ENCODE assay signal across 8 cellular contexts in the genomic region with DNA sequence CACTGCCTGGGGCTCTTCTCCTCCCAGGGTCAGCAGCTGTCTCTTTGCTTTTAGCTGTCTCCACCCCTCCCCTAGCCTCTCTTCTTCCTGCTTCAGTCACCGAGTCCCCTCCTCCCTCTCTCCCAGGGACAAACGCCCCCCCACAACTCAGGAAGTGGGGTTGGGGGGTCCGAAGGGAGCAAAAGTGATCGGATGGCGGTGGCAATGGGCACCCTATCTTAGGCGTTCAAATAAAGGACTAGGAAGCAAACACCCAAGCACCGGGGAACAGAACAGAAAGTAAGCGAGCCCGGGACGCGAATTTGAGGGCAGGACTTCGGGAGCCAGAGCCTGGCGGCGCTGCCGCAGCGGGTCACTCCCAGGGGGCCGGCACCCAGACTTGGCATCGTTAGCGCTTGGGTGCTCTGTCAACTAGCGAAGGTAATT. TPM values are rescaled to one million over a fixed set of nuclear protein-coding genes. Genes with fewer than 3 reads are reported as not detected.
A peak's percentile ranks its signal among the peaks of the same experiment; 100 is the strongest.
DNase-seq lines count a peak whose midpoint lies in the region; ATAC-seq, FAIRE-seq and TF ChIP-seq lines count a peak whose summit lies in the region.

No MANE protein-coding gene starts in this region.

- H3K4me2 ChIP-seq in HepG2 (ENCODE audit: low read depth, low read length) = peak overlapping the region; percentile 96

- H3K4me3 ChIP-seq in ACC112 (ENCODE audit: low read depth, low read length) = peak overlapping the region; percentile 89
- peak overlapping the region; percentile 72 for H3K4me3 ChIP-seq in H7 (ENCODE audit: insufficient read depth, low read depth, low read length)
- peak overlapping the region; percentile 80 to 86 (median 82) for H3K4me3 ChIP-seq in HepG2 (replicated peaks in 1 of 3; ENCODE audit: insufficient read depth in 1 of 3, low read depth in 2 of 3, low read length in 3 of 3)
- H3K4me3 ChIP-seq in stomach smooth muscle (ENCODE audit: low read length in 2 of 2) = peak overlapping the region; percentile 74 to 77

- H3K79me2 ChIP-seq in ACC112 (ENCODE audit: control insufficient read depth, insufficient read depth, low read length, unreplicated experiment) = peaks cover 38% of the 10 kb centered on the region
- peaks cover 2% of the 10 kb centered on the region for H3K79me2 ChIP-seq in HepG2 (ENCODE audit: insufficient read depth, low read length)

- peak overlapping the region; percentile 91 to 93 for H3K27ac Mint-ChIP-seq in T-cell

- H4K20me1 ChIP-seq in HepG2 (ENCODE audit: insufficient read depth, low read length) = no peaks in the 10 kb centered on the region; the same call in 1 of the 2 replicates

- TF ChIP-seq RAD21 in HepG2 (CRISPR knock-in tag; IDR thresholded peaks at IDR 0.05) = no peak

- CTCF ChIA-PET in T-cell (lab: Charles Lee) (interaction anchor here (0.5 to 1.1 kb wide), 2 partner anchors 91 kb away, joined by 3 to 5 read pairs; a partner anchor contains a TSS), HepG2 (lab: Yijun Ruan, JAX; ENCODE audit: low intra/inter-chr PET ratio, low total read pairs) (interaction anchor here (1.5 kb wide), 1 partner anchor 13 kb away, joined by 6 read pairs; no protein-coding TSS in a partner anchor)

- H3K27me3 ChIP-seq in ACC112 (ENCODE audit: insufficient read depth, low read length) (no peaks in the 10 kb centered on the region), H7 (ENCODE audit: control insufficient read depth, insufficient read depth, low read length) (peaks cover 1% of the 10 kb centered on the region), HepG2 (ENCODE audit: control insufficient read depth in 1 of 2, insufficient read depth in 2 of 2, low read length in 2 of 2) (peaks cover 0 to 15% of the 10 kb centered on the region in 2 experiments; a peak in 3 of 5 replicates), stomach smooth muscle (ENCODE audit: control insufficient read depth in 1 of 2, insufficient read depth in 2 of 2, low read length in 2 of 2) (peaks cover 25 to 28% of the 10 kb centered on the region in 2 donors)

- FAIRE-seq in HepG2 (lab: Jason Lieb, UNC) = no peak

- intact Hi-C loops in HepG2 (cut with micrococcal nuclease; ENCODE audit: unreplicated experiment) = no loop called here

- no peaks in the 10 kb centered on the region for H3K27me3 Mint-ChIP-seq in T-cell

- TSS peak; percentile 57 for BruUV-seq in HepG2 (replicated peaks; lab: Mats Ljungman, UMichigan)

- TF ChIP-seq POLR2A in HepG2 (IDR thresholded peaks at IDR 0.05; ENCODE audit: insufficient read depth in 1 of 2, low read depth in 2 of 2, low read length in 2 of 2) = no peak

- TF ChIP-seq CTCF in HepG2 (CRISPR knock-in tag; IDR thresholded peaks at IDR 0.05) = no peak

- H3K4me1 ChIP-seq in ACC112 (ENCODE audit: control insufficient read depth, insufficient read depth, low read length, unreplicated experiment) = peaks cover 34% of the 10 kb centered on the region
- peaks cover 52% of the 10 kb centered on the region for H3K4me1 ChIP-seq in HepG2 (ENCODE audit: insufficient read depth, low read length)
- peaks cover 27% of the 10 kb centered on the region for H3K4me1 ChIP-seq in stomach smooth muscle (ENCODE audit: control insufficient read depth, insufficient read depth, low read length)

- no peaks in the 10 kb centered on the region for H3K36me3 ChIP-seq in ACC112 (ENCODE audit: insufficient read depth, low read length)
- peaks cover 3% of the 10 kb centered on the region for H3K36me3 ChIP-seq in H7 (replicated peaks; ENCODE audit: control insufficient read depth, insufficient read depth, low read length)
- no peaks in the 10 kb centered on the region for H3K36me3 ChIP-seq in HepG2 (replicated peaks in 1 of 2; ENCODE audit: control insufficient read depth in 1 of 2, insufficient read depth in 2 of 2, low read length in 2 of 2)
- no peaks in the 10 kb centered on the region for H3K36me3 ChIP-seq in stomach smooth muscle (ENCODE audit: control insufficient read depth in 2 of 2, insufficient read depth in 2 of 2, low read length in 2 of 2)

- H3K9me3 Mint-ChIP-seq in T-cell = no peaks in the 10 kb centered on the region

- H3K9me3 ChIP-seq in HepG2 (ENCODE audit: low read length) (no peaks in the 10 kb centered on the region), stomach smooth muscle (ENCODE audit: control insufficient read depth in 2 of 2, low read length in 2 of 2) (no peaks in the 10 kb centered on the region)

- H3K4me1 Mint-ChIP-seq in T-cell = peaks cover 53 to 66% (median 57%) of the 10 kb centered on the region in 3 donors

- ATAC-seq in T-cell (replicated peaks in 1 of 4) (no peak), HepG2 (peak; percentile 18; the same call in 2 of the 3 replicates)
- ATAC-seq in activated CD4-positive, CD25-positive, alpha-beta regulatory T cell treated with anti-CD3 and anti-CD28 coated beads, Interleukin-2, amount 50 U/mL, for 24 hours = no peak

- H2AFZ ChIP-seq in ACC112 (ENCODE audit: low read length, unreplicated experiment) = peak overlapping the region; percentile 82
- no peak overlapping the region for H2AFZ ChIP-seq in HepG2 (ENCODE audit: low read length)

- TF ChIP-seq EP300 in HepG2 (IDR thresholded peaks at IDR 0.05; ENCODE audit: low read depth in 2 of 2, low read length in 2 of 2) (no peak), HepG2 (CRISPR knock-in tag; IDR thresholded peaks at IDR 0.05; ENCODE audit: borderline replicate concordance) (no peak; the same call in 1 of the 2 replicates)

- peaks cover 4% of the 10 kb centered on the region for H3K36me3 Mint-ChIP-seq in T-cell

- H3K9ac ChIP-seq in HepG2 (ENCODE audit: insufficient read depth, low read depth, low read length) (peak overlapping the region; percentile 58), stomach smooth muscle (ENCODE audit: low read length in 2 of 2) (peak overlapping the region; percentile 51 to 66)

- H3K27ac ChIP-seq in ACC112 (ENCODE audit: low read depth, low read length) (peak overlapping the region; percentile 75), HepG2 (ENCODE audit: extremely low read length, insufficient read depth, low read length) (no peak overlapping the region), stomach smooth muscle (ENCODE audit: low read length) (peak overlapping the region; percentile 58)

- H3K4me3 Mint-ChIP-seq in T-cell = peak overlapping the region; percentile 92 to 95 (median 94)

- in situ Hi-C loops in HepG2 (cut with HindIII; ENCODE audit: extremely low pct_ligation_motif_present, low pct_unique_long_range_greater_than_20kb) = loop anchor here (5.0 kb wide), 1 partner anchor 33 kb away; no protein-coding TSS in a partner anchor

- WGBS in HepG2 (ENCODE audit: low lambda C conversion rate) = 1% methylated on average over 19 of the region's 20 CpGs

- POLR2A ChIA-PET in T-cell (lab: Charles Lee) (interaction anchor here in 1 of 2 donors (1.6 kb wide), 1 partner anchor 49 kb away, joined by 5 read pairs; no protein-coding TSS in a partner anchor), HepG2 (lab: Yijun Ruan, JAX) (interaction anchor here (1.7 to 5.1 kb wide), 4 partner anchors 9 to 40 kb away, joined by 6 to 32 read pairs (median 10); a partner anchor contains a TSS)

- DNase-seq in H7 = peak; percentile 83
- peak in 11 of 34 experiments; percentile 9 to 38 (median 31) for DNase-seq in T-cell
- DNase-seq in central memory CD4-positive, alpha-beta T cell = peak; percentile 23
- no peak for DNase-seq in HepG2 (ENCODE audit: low spot score)
- no peak for DNase-seq in NCI-H1048 (lab: John Stamatoyannopoulos, UW)

RNA-seq across cellular contexts. Expression of a gene that starts 1.0 kb away (rescaled TPM):
- total RNA-seq in H7 (2014; rRNA removed; shearing (Covaris generic)) = 23.4 and 26.0 TPM in 2 replicates
- total RNA-seq in T-cell = 10 to 100 TPM; 49.2 to 63.6 (median 62.4) TPM
- total RNA-seq in HepG2 (2016; rRNA removed; fragmentation: Illumina TruSeq; extraction: Trizol) = 3.4 and 3.8 TPM in 2 replicates
- 0.30 and 0.44 TPM in 2 replicates for total RNA-seq in HepG2 (2016; cell fraction: cytosol; rRNA removed; fragmentation: Illumina TruSeq; extraction: Trizol; ENCODE audit: low read depth)
- total RNA-seq in HepG2 (2016; cell fraction: insoluble cytoplasmic fraction; rRNA removed; fragmentation: Illumina TruSeq; extraction: Trizol) = 2.6 and 4.1 TPM in 2 replicates
- total RNA-seq in HepG2 (2016; cell fraction: membrane; rRNA removed; fragmentation: Illumina TruSeq; extraction: Trizol) = 1.5 and 1.7 TPM in 2 replicates
- total RNA-seq in HepG2 (2016; cell fraction: nucleus; rRNA removed; fragmentation: Illumina TruSeq; extraction: Trizol) = 5.0 and 5.8 TPM in 2 replicates
- polyA plus RNA-seq in HepG2 (2011; rRNA removed) = 21.4 and 27.4 TPM in 2 replicates
- polyA plus RNA-seq in HepG2 (2011; cell fraction: cytosol; rRNA removed) = 11.6 and 15.9 TPM in 2 replicates
- 175 and 242 TPM in 2 replicates for polyA plus RNA-seq in HepG2 (2011; cell fraction: nucleus; rRNA removed)
- 10.0 and 18.8 TPM in 2 replicates for polyA plus RNA-seq in HepG2 (2012)
- 0.20 and 0.24 TPM in 2 replicates for polyA plus RNA-seq in HepG2 (2016; cell fraction: cytosol; fragmentation: Illumina TruSeq; extraction: Trizol; ENCODE audit: low read depth)
- 1.6 and 2.3 TPM in 2 replicates for polyA plus RNA-seq in HepG2 (2016; cell fraction: insoluble cytoplasmic fraction; fragmentation: Illumina TruSeq; extraction: Trizol; ENCODE audit: low read depth)
- polyA plus RNA-seq in HepG2 (2016; cell fraction: membrane; fragmentation: Illumina TruSeq; extraction: Trizol; ENCODE audit: low read depth) = 0.54 and 0.78 TPM in 2 replicates
- 11.8 and 13.7 TPM in 2 replicates for polyA plus RNA-seq in HepG2 (2016; cell fraction: nucleus; fragmentation: Illumina TruSeq; extraction: Trizol; ENCODE audit: insufficient read depth, low read depth)
- 47.0 and 79.8 TPM in 2 replicates for polyA minus RNA-seq in HepG2 (2011; rRNA and poly(A)+ RNA removed; ENCODE audit: low replicate concordance)
- 20.4 and 20.8 TPM in 2 replicates for polyA minus RNA-seq in HepG2 (2011; cell fraction: cytosol; rRNA and poly(A)+ RNA removed)
- polyA minus RNA-seq in HepG2 (2011; cell fraction: nucleus; rRNA and poly(A)+ RNA removed) = 36.2 and 39.1 TPM in 2 replicates

RNA-seq across cellular contexts. Expression of a gene that starts 40.1 kb away (rescaled TPM):
- total RNA-seq in H7 (2014; rRNA removed; shearing (Covaris generic)) = 45.9 and 50.5 TPM in 2 replicates
- total RNA-seq in T-cell = 10 to 100 TPM; 22.9 to 31.6 (median 27.9) TPM
- total RNA-seq in HepG2 (2016; rRNA removed; fragmentation: Illumina TruSeq; extraction: Trizol) = 23.8 and 25.9 TPM in 2 replicates
- 16.2 and 22.7 TPM in 2 replicates for total RNA-seq in HepG2 (2016; cell fraction: cytosol; rRNA removed; fragmentation: Illumina TruSeq; extraction: Trizol; ENCODE audit: low read depth)
- 24.2 and 26.8 TPM in 2 replicates for total RNA-seq in HepG2 (2016; cell fraction: insoluble cytoplasmic fraction; rRNA removed; fragmentation: Illumina TruSeq; extraction: Trizol)
- total RNA-seq in HepG2 (2016; cell fraction: membrane; rRNA removed; fragmentation: Illumina TruSeq; extraction: Trizol) = 40.6 and 46.1 TPM in 2 replicates
- total RNA-seq in HepG2 (2016; cell fraction: nucleus; rRNA removed; fragmentation: Illumina TruSeq; extraction: Trizol) = 11.2 and 14.0 TPM in 2 replicates
- 15.0 and 22.2 TPM in 2 replicates for polyA plus RNA-seq in HepG2 (2011; rRNA removed)
- polyA plus RNA-seq in HepG2 (2011; cell fraction: cytosol; rRNA removed) = 19.9 and 23.5 TPM in 2 replicates
- polyA plus RNA-seq in HepG2 (2011; cell fraction: nucleus; rRNA removed) = 13.5 and 15.1 TPM in 2 replicates
- polyA plus RNA-seq in HepG2 (2012) = 10.2 and 16.3 TPM in 2 replicates
- 21.1 and 27.3 TPM in 2 replicates for polyA plus RNA-seq in HepG2 (2016; cell fraction: cytosol; fragmentation: Illumina TruSeq; extraction: Trizol; ENCODE audit: low read depth)
- 25.7 and 28.6 TPM in 2 replicates for polyA plus RNA-seq in HepG2 (2016; cell fraction: insoluble cytoplasmic fraction; fragmentation: Illumina TruSeq; extraction: Trizol; ENCODE audit: low read depth)
- 36.0 and 39.7 TPM in 2 replicates for polyA plus RNA-seq in HepG2 (2016; cell fraction: membrane; fragmentation: Illumina TruSeq; extraction: Trizol; ENCODE audit: low read depth)
- 24.6 and 25.1 TPM in 2 replicates for polyA plus RNA-seq in HepG2 (2016; cell fraction: nucleus; fragmentation: Illumina TruSeq; extraction: Trizol; ENCODE audit: insufficient read depth, low read depth)
- polyA minus RNA-seq in HepG2 (2011; rRNA and poly(A)+ RNA removed; ENCODE audit: low replicate concordance) = 38.8 and 50.3 TPM in 2 replicates
- polyA minus RNA-seq in HepG2 (2011; cell fraction: cytosol; rRNA and poly(A)+ RNA removed) = 14.0 and 16.7 TPM in 2 replicates
- polyA minus RNA-seq in HepG2 (2011; cell fraction: nucleus; rRNA and poly(A)+ RNA removed) = 7.6 and 8.2 TPM in 2 replicates

Comparison
In these comparisons a context has a peak if more than half of its experiments do, and no peak if none do; other contexts are left out.
1. DNase-seq: peak in H7 (single experiment) and central memory CD4-positive, alpha-beta T cell (single experiment); none in HepG2 (single experiment) and NCI-H1048 (single experiment).
2. Peak in every context shown above with its lines, with median percentiles within 50 percentile points of each other: H3K4me3 ChIP-seq.